9 cellular contexts compared by ENCODE assay signal in genomic region chr21:36384885-36385232, GRCh38. TPM values are rescaled to one million over a fixed set of nuclear protein-coding genes. Genes with fewer than 3 reads are reported as not detected.
A peak's percentile ranks its signal among the peaks of the same experiment; 100 is the strongest.
DNase-seq lines count a peak whose midpoint lies in the region; TF ChIP-seq lines count a peak whose summit lies in the region.
"Had no signal": no experiment of that assay in that cellular context is flagged by ENCODE, and none has a peak within 500 bp of the region (broad histone marks: within the 10 kb centered on the region; RNA-seq: fewer than 3 reads in every experiment).

No MANE protein-coding gene starts in this region.

- H3K9me3 ChIP-seq in PC-9 (ENCODE audit: insufficient read depth, low read depth) = no peaks in the 10 kb centered on the region
- no peaks in the 10 kb centered on the region for H3K9me3 ChIP-seq in tibial artery

- H3K4me2 ChIP-seq in PC-9 = peak overlapping the region; percentile 82

- H4K20me1 ChIP-seq in PC-9 (ENCODE audit: insufficient read depth) = no peaks in the 10 kb centered on the region

- no peaks in the 10 kb centered on the region for H3K9me2 ChIP-seq in PC-9 (ENCODE audit: insufficient read depth)

- H3K4me3 Mint-ChIP-seq in activated naive CD4-positive, alpha-beta T cell treated with anti-CD3 and anti-CD28 coated beads for 36 hours = peak overlapping the region; percentile 36

- no peaks in the 10 kb centered on the region for H3K79me2 ChIP-seq in PC-9 (ENCODE audit: low read depth)

- peaks cover 20% of the 10 kb centered on the region for H3K4me1 Mint-ChIP-seq in activated naive CD4-positive, alpha-beta T cell treated with anti-CD3 and anti-CD28 coated beads for 36 hours (ENCODE audit: low read depth)

- peak overlapping the region; percentile 82; the same call in 1 of the 2 replicates for H3K4me3 ChIP-seq in PC-9
- peak overlapping the region; percentile 60 to 75 for H3K4me3 ChIP-seq in foreskin fibroblast (ENCODE audit: low read depth in 1 of 2, low read length in 2 of 2)
- peak overlapping the region; percentile 65 to 86 for H3K4me3 ChIP-seq in tibial artery

- 0 out of 2 replicates have a peak, but pooled peaks cover 6% of the 10 kb centered on the region for H3F3A ChIP-seq in PC-9 (ENCODE audit: insufficient read depth, low read depth)

- TF ChIP-seq CTCF in PC-9 (conservative IDR thresholded peaks at IDR 0.05) = no peak
- TF ChIP-seq CTCF in foreskin fibroblast (IDR thresholded peaks at IDR 0.05; ENCODE audit: low read depth, low read length) = no peak
- no peak for TF ChIP-seq CTCF in tibial artery (IDR thresholded peaks at IDR 0.05)

- POLR2A ChIA-PET in PC-9 (lab: Charles Lee; ENCODE audit: unreplicated experiment) = no interaction called here

- H3K27me3 Mint-ChIP-seq in activated naive CD4-positive, alpha-beta T cell treated with anti-CD3 and anti-CD28 coated beads for 36 hours (ENCODE audit: low read depth) = no peaks in the 10 kb centered on the region

- H3K36me3 Mint-ChIP-seq in activated naive CD4-positive, alpha-beta T cell treated with anti-CD3 and anti-CD28 coated beads for 36 hours (ENCODE audit: low read depth) = peaks cover 28% of the 10 kb centered on the region

- H3K27me3 ChIP-seq in PC-9 (ENCODE audit: insufficient read depth, low read depth) (no peaks in the 10 kb centered on the region), tibial artery (no peaks in the 10 kb centered on the region)

- no peaks in the 10 kb centered on the region for H3K9me3 Mint-ChIP-seq in activated naive CD4-positive, alpha-beta T cell treated with anti-CD3 and anti-CD28 coated beads for 36 hours

- peaks cover 8% of the 10 kb centered on the region for H3K4me1 ChIP-seq in PC-9 (replicated peaks; ENCODE audit: insufficient read depth)
- peaks cover 0 to 13% (median 6%) of the 10 kb centered on the region in 4 donors for H3K4me1 ChIP-seq in tibial artery

- DNase-seq in activated naive CD4-positive, alpha-beta T cell treated with anti-CD3 and anti-CD28 coated beads for 36 hours = no peak
- no peak for DNase-seq in activated naive CD4-positive, alpha-beta T cell treated with Interleukin-2 at 50 U/mL for 16 hours
- DNase-seq in PC-9 (no peak), foreskin fibroblast (no peak), tibial artery (no peak), T-helper 9 cell (no peak), DMS79 treated with DMSO at 0.1 percent for 48 hours (lab: John Stamatoyannopoulos, UW) (no peak), DMS79 (lab: John Stamatoyannopoulos, UW) (no peak)
- DNase-seq: DMS 273 treated with DMSO at 0.1 percent for 48 hours had no signal

- intact Hi-C loops in activated naive CD4-positive, alpha-beta T cell treated with anti-CD3 and anti-CD28 coated beads for 36 hours (cut with micrococcal nuclease) = loop anchor here (1.0 to 5.0 kb wide), 5 partner anchors 65 to 882 kb away; partner anchors contain the start of genes DOP1B, MORC3 and VPS26C
- intact Hi-C loops in PC-9 (cut with micrococcal nuclease; ENCODE audit: unreplicated experiment) (no loop called here), tibial artery (cut with DNase I; ENCODE audit: low total_unique reads) (no loop called here)

- H3K36me3 ChIP-seq in PC-9 (ENCODE audit: low read depth) (no peaks in the 10 kb centered on the region), tibial artery (no peaks in the 10 kb centered on the region)

- H3K27ac ChIP-seq in PC-9 (no peak overlapping the region), tibial artery (no peak overlapping the region)

- BruUV-seq in PC-9 (replicated peaks; lab: Mats Ljungman, UMichigan) = no TSS peak

- CTCF ChIA-PET in activated naive CD4-positive, alpha-beta T cell treated with anti-CD3 and anti-CD28 coated beads for 36 hours (lab: Charles Lee) = interaction anchor here (1.0 to 1.2 kb wide), 2 partner anchors 35 to 231 kb away, joined by 3 read pairs; no protein-coding TSS in a partner anchor
- CTCF ChIA-PET in PC-9 (lab: Charles Lee) = no interaction called here

- peak overlapping the region; percentile 64 for H2AFZ ChIP-seq in PC-9

- H3K27ac Mint-ChIP-seq in activated naive CD4-positive, alpha-beta T cell treated with anti-CD3 and anti-CD28 coated beads for 36 hours = no peak overlapping the region

RNA-seq across cellular contexts. Expression of gene CHAF1B, which starts 0.3 kb away (rescaled TPM):
- 10 to 100 TPM; 30.5 to 31.9 TPM for total RNA-seq in activated naive CD4-positive, alpha-beta T cell treated with anti-CD3 and anti-CD28 coated beads for 36 hours
- 12.9 and 14.1 TPM in 2 replicates for total RNA-seq in PC-9 (2021)
